Comparison of ENCODE assay signal across 1 cellular context in the genomic region with DNA sequence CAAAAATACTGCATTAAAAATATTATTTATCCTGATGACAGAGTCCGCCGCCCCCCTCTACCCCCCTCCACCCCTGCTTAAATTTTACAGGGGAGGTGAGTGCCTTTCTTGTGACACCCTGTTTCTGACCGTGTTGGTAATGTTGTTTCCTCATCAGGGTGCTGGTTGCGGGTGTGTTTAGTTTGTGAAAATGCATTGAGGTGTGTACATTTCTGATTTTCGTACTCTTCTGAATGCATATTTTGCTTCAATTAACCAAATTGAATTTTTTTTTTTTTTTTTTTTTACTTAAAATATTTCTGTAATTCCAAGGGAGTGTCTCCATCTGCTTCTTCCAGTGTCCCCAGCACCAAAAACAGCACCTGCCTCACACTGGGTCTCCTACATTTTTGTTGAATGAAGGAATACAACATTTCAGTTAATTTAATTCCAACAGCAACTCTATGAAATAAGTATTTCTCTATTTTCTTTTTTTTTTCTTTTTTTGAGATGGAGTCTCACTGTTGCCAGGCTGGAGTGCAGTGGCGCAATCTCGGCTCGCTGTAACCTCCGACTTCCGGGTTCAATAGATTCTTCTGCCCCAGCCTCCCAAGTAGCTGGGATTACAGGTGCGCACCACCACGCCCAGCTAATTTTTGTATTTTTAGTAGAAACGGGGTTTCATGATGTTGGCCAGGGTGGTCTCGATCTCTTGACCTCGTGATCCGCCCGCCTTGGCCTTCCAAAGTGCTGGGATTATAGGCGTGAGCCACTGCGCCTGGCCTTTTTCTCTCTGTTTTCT.
TF ChIP-seq lines count a peak whose summit lies in the region.

No MANE protein-coding gene starts in this region.

TF ChIP-seq in HCT116, 20 proteins besides CTCF, POLR2A, EP300 and RAD21:
- no peak for TF ChIP-seq SIN3A (IDR thresholded peaks at IDR 0.05; ENCODE audit: low read depth)
- TF ChIP-seq JUND (IDR thresholded peaks at IDR 0.05), result no peak
- no peak for TF ChIP-seq SRF (IDR thresholded peaks at IDR 0.05; ENCODE audit: low read depth)
- no peak for TF ChIP-seq REST (IDR thresholded peaks at IDR 0.05; ENCODE audit: low read depth)
- no peak for TF ChIP-seq ZFX (IDR thresholded peaks at IDR 0.05)
- TF ChIP-seq CBX3 (IDR thresholded peaks at IDR 0.05; ENCODE audit: low read depth), result no peak
- no peak for TF ChIP-seq CEBPB (IDR thresholded peaks at IDR 0.05; ENCODE audit: low read depth)
- no peak for TF ChIP-seq SP1 (IDR thresholded peaks at IDR 0.05; ENCODE audit: low read depth)
- no peak for TF ChIP-seq EZH2 (IDR thresholded peaks at IDR 0.05)
- TF ChIP-seq MAX (IDR thresholded peaks at IDR 0.05), result no peak
- TF ChIP-seq ZNF274 (IDR thresholded peaks at IDR 0.05; ENCODE audit: low read depth, low read length), result no peak
- no peak for TF ChIP-seq TCF7L2 (IDR thresholded peaks at IDR 0.05; ENCODE audit: borderline replicate concordance, extremely low read depth, insufficient read depth, insufficient read length)
- no peak for TF ChIP-seq EGR1 (IDR thresholded peaks at IDR 0.05; ENCODE audit: low read depth)
- TF ChIP-seq EZH2phosphoT487 (IDR thresholded peaks at IDR 0.05; ENCODE audit: borderline replicate concordance), result no peak
- no peak for TF ChIP-seq ELF1 (IDR thresholded peaks at IDR 0.05; ENCODE audit: borderline replicate concordance, low read depth)
- no peak for TF ChIP-seq YY1 (IDR thresholded peaks at IDR 0.05; ENCODE audit: extremely low read depth, insufficient replicate concordance, low read depth, low read length)
- TF ChIP-seq FOSL1 (IDR thresholded peaks at IDR 0.05; ENCODE audit: low read depth), result no peak
- no peak for TF ChIP-seq POLR2AphosphoS5 (IDR thresholded peaks at IDR 0.05; ENCODE audit: low read depth, low read length)
